ENCODE assay signal across 8 cellular contexts in the genomic region with DNA sequence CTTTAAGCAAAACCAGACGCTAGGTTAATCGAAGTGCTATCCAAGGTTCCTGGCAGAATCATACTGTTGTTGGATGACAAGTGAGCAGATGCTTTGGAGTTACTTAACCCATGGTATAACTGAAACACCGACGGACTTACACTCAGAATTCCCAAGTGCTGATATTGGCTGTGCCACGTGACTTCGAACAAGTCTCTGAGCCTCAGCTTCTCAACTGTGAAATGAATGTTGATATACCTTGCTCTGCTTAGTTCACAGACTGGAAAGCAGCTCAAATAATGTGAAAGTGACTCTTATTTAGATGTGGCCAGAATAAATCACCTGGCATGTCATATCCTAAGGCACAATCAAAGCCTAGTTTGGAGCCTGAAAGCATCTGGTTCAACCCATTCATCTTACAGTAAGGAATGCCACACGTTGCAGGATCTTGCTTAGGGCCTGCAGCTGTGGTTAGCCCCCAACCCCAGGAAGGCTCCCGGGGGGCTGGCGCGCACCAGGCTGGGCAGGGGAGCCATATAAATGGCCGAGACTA. TPM values are rescaled to one million over a fixed set of nuclear protein-coding genes. Genes with fewer than 3 reads are reported as not detected.
DNase-seq lines count a peak whose midpoint lies in the region; ATAC-seq and TF ChIP-seq lines count a peak whose summit lies in the region.

No MANE protein-coding gene starts in this region.

- H3K27me3 Mint-ChIP-seq in T-helper 17 cell (no peaks in the 10 kb centered on the region), glutamatergic neuron (ENCODE audit: unreplicated experiment) (peaks cover 8% of the 10 kb centered on the region)

- peak overlapping the region; percentile 86 for H3K4me3 ChIP-seq in smooth muscle cell

- peaks cover 3% of the 10 kb centered on the region for H3K9me3 Mint-ChIP-seq in glutamatergic neuron (ENCODE audit: unreplicated experiment)

- H3K9ac ChIP-seq in smooth muscle cell (ENCODE audit: low read depth), result peak overlapping the region; percentile 71

- peaks cover 7% of the 10 kb centered on the region for H3K36me3 Mint-ChIP-seq in T-helper 17 cell (ENCODE audit: low read depth)
- no peaks in the 10 kb centered on the region for H3K36me3 Mint-ChIP-seq in glutamatergic neuron (ENCODE audit: unreplicated experiment)

- peak overlapping the region; percentile 98 for H3K4me2 ChIP-seq in smooth muscle cell

- TF ChIP-seq CTCF in glutamatergic neuron (IDR thresholded peaks at IDR 0.05; ENCODE audit: partially characterized antibody, unreplicated experiment) (no peak), smooth muscle cell (IDR thresholded peaks at IDR 0.05; ENCODE audit: borderline replicate concordance, insufficient read depth, poor library complexity, severe bottlenecking) (no peak)

- H3K27ac Mint-ChIP-seq in T-helper 17 cell (peak overlapping the region; percentile 83), glutamatergic neuron (ENCODE audit: unreplicated experiment) (no peak overlapping the region)

- H3K79me2 ChIP-seq in smooth muscle cell (ENCODE audit: low read depth), result peaks cover 20% of the 10 kb centered on the region

- ATAC-seq in T-helper 17 cell, result no peak
- no peak for ATAC-seq in HG02588 (IDR thresholded peaks at IDR 0.05; ENCODE audit: unreplicated experiment)
- no peak for ATAC-seq in HG03108 (IDR thresholded peaks at IDR 0.05; ENCODE audit: unreplicated experiment)

- no peaks in the 10 kb centered on the region for H3K36me3 ChIP-seq in smooth muscle cell (ENCODE audit: low read depth)

- no peak overlapping the region for H3K27ac ChIP-seq in smooth muscle cell (ENCODE audit: low read depth)

- no peaks in the 10 kb centered on the region for H3F3A ChIP-seq in smooth muscle cell (ENCODE audit: low read depth)

- no peaks in the 10 kb centered on the region for H3K27me3 ChIP-seq in smooth muscle cell (ENCODE audit: low read depth)

- H3K4me1 Mint-ChIP-seq in T-helper 17 cell, result peaks cover 37% of the 10 kb centered on the region
- H3K4me1 Mint-ChIP-seq in glutamatergic neuron (ENCODE audit: low read depth, unreplicated experiment), result peaks cover 2% of the 10 kb centered on the region

- H2AFZ ChIP-seq in smooth muscle cell (ENCODE audit: low read depth), result peak overlapping the region; percentile 98

- peaks cover 16% of the 10 kb centered on the region for H3K4me1 ChIP-seq in smooth muscle cell (ENCODE audit: low read depth)

- DNase-seq in DMS 273 (lab: John Stamatoyannopoulos, UW; ENCODE audit: unreplicated experiment) (peak; percentile 52), DMS 273 treated with DMSO at 0.1 percent for 48 hours (lab: John Stamatoyannopoulos, UW) (no peak), T-helper 17 cell (no peak), glutamatergic neuron (no peak), smooth muscle cell (lab: John Stamatoyannopoulos, UW; ENCODE audit: unreplicated experiment) (no peak), NCI-H1417 treated with DMSO at 0.1 percent for 48 hours (lab: John Stamatoyannopoulos, UW) (no peak)

- 23% methylated on average over 11 of the region's 11 CpGs for WGBS in smooth muscle cell (ENCODE audit: low lambda C conversion rate)

- H3K4me3 Mint-ChIP-seq in T-helper 17 cell, result peak overlapping the region; percentile 93
- peak overlapping the region; percentile 93 for H3K4me3 Mint-ChIP-seq in glutamatergic neuron (ENCODE audit: unreplicated experiment)

- H3K9me3 ChIP-seq in T-helper 17 cell (ENCODE audit: control insufficient read depth, low read length, poor library complexity, severe bottlenecking), result no peaks in the 10 kb centered on the region
- no peaks in the 10 kb centered on the region for H3K9me3 ChIP-seq in smooth muscle cell (replicated peaks; ENCODE audit: low read depth)

- H4K20me1 ChIP-seq in smooth muscle cell (ENCODE audit: low read depth), result no peaks in the 10 kb centered on the region

RNA-seq across cellular contexts. Expression of a gene that starts 0.8 kb away (rescaled TPM):
- total RNA-seq in T-helper 17 cell (1 to 10 TPM; 6.3 to 6.8 TPM), glutamatergic neuron (ENCODE audit: unreplicated experiment) (13.9 TPM), smooth muscle cell (11.1 and 12.0 TPM in 2 replicates)
- 5.0 and 5.3 TPM in 2 replicates for polyA plus RNA-seq in smooth muscle cell

RNA-seq across cellular contexts. Expression of a gene that starts 3.6 kb away (rescaled TPM):
- total RNA-seq in T-helper 17 cell (10 to 100 TPM; 24.3 to 24.5 TPM), glutamatergic neuron (ENCODE audit: unreplicated experiment) (38.4 TPM), smooth muscle cell (29.3 and 58.7 TPM in 2 replicates)
- polyA plus RNA-seq in smooth muscle cell, result 135 and 165 TPM in 2 replicates
